ENCODE assay signal across 18 cellular contexts in genomic region chr22:26781591-26781990, GRCh38.
"Had no signal": no experiment of that assay in that cellular context is flagged by ENCODE, and none has a peak within 500 bp of the region (broad histone marks: within the 10 kb centered on the region; RNA-seq: fewer than 3 reads in every experiment).

No MANE protein-coding gene starts in this region.

- H3K4me3 ChIP-seq: colonic mucosa, right atrium auricular region, sigmoid colon, skin epidermis, testis, tibial nerve had no signal

- ATAC-seq: foreskin keratinocyte; stimulated activated naive B cell treated with anti-CD40 and anti-IgM and Interleukin-4, amounts not matched to agents 10 μg/mL and 1 μg/mL and 100 μg/mL, for 72 hours; stimulated activated naive CD8-positive, alpha-beta T cell treated with anti-CD3 and anti-CD28 coated beads, Interleukin-15, amount 100 ng/mL, for 72 hours had no signal

- H3K36me3 ChIP-seq: colonic mucosa had no signal

- H3K9me3 ChIP-seq: colonic mucosa, sigmoid colon, testis, tibial nerve had no signal

- H3K27ac ChIP-seq: colonic mucosa, foreskin keratinocyte, right atrium auricular region, sigmoid colon, skin epidermis, testis, tibial nerve had no signal

- H3K27ac Mint-ChIP-seq: nephron; stimulated activated naive B cell treated with anti-CD40 and anti-IgM and Interleukin-4, amounts not matched to agents 10 μg/mL and 1 μg/mL and 100 μg/mL, for 72 hours had no signal

- DNase-seq: colonic mucosa; dermis blood vessel endothelial cell; erythroblast; foreskin keratinocyte; head of caudate nucleus; hippocampal formation; mesendoderm; naive B cell; sigmoid colon; stimulated activated CD4-positive, alpha-beta T cell treated with anti-CD3 and anti-CD28 coated beads, Interleukin-2, amount 100 ng/mL, for 24 hours; stimulated activated CD4-positive, alpha-beta T cell treated with anti-CD3 and anti-CD28 coated beads, Interleukin-4, amount 100 ng/mL, for 4 hours; stimulated activated naive B cell treated with anti-CD40 and anti-IgM and Interleukin-4, amounts not matched to agents 10 μg/mL and 1 μg/mL and 100 μg/mL, for 72 hours; stimulated activated naive CD8-positive, alpha-beta T cell treated with anti-CD3 and anti-CD28 coated beads, Interleukin-15, amount 100 ng/mL, for 72 hours; testis had no signal

- H3K27me3 ChIP-seq: colonic mucosa, foreskin keratinocyte, right atrium auricular region, sigmoid colon, testis, tibial nerve had no signal

- H3K9me3 Mint-ChIP-seq: nephron had no signal

- H3K4me1 ChIP-seq: colonic mucosa, foreskin keratinocyte, testis, tibial nerve had no signal

- H3K4me3 Mint-ChIP-seq: nephron; stimulated activated naive B cell treated with anti-CD40 and anti-IgM and Interleukin-4, amounts not matched to agents 10 μg/mL and 1 μg/mL and 100 μg/mL, for 72 hours; stimulated activated naive CD8-positive, alpha-beta T cell treated with anti-CD3 and anti-CD28 coated beads, Interleukin-15, amount 100 ng/mL, for 72 hours had no signal

- H3K27me3 Mint-ChIP-seq: naive B cell; stimulated activated naive B cell treated with anti-CD40 and anti-IgM and Interleukin-4, amounts not matched to agents 10 μg/mL and 1 μg/mL and 100 μg/mL, for 72 hours; stimulated activated naive CD8-positive, alpha-beta T cell treated with anti-CD3 and anti-CD28 coated beads, Interleukin-15, amount 100 ng/mL, for 72 hours had no signal
